8 cellular contexts compared by ENCODE assay signal in genomic region chr7:25124485-25125136, GRCh38. TPM values are rescaled to one million over a fixed set of nuclear protein-coding genes. Genes with fewer than 3 reads are reported as not detected.
DNase-seq lines count a peak whose midpoint lies in the region; ATAC-seq and TF ChIP-seq lines count a peak whose summit lies in the region.

No MANE protein-coding gene starts in this region.

- intact Hi-C loops in Caco-2 (cut with micrococcal nuclease; ENCODE audit: unreplicated experiment) (loop anchor here (1.0 to 10.0 kb wide), 3 partner anchors 20 to 730 kb away; no protein-coding TSS in a partner anchor), aorta (cut with DNase I) (loop anchor here in 1 of 2 donors (5.0 kb wide), 1 partner anchor 53 kb away; no protein-coding TSS in a partner anchor)
- intact Hi-C loops in naive thymus-derived CD4-positive, alpha-beta T cell (cut with micrococcal nuclease): loop anchor here (1.0 to 10.0 kb wide), 19 partner anchors 36 to 1942 kb away; partner anchors contain the start of genes CCDC126 (in 2 of the 2), OSBPL3 (in 2 of the 2), PALS2 (in 2 of the 2) and CBX3 (in 1 of the 2)

- H3K27ac Mint-ChIP-seq in Caco-2 (ENCODE audit: unreplicated experiment): peak overlapping the region; percentile 96
- H3K27ac Mint-ChIP-seq in effector memory CD8-positive, alpha-beta T cell: peak overlapping the region; percentile 95 to 99
- peak overlapping the region; percentile 98 to 100 (median 100) for H3K27ac Mint-ChIP-seq in naive thymus-derived CD4-positive, alpha-beta T cell

- CTCF ChIA-PET in Caco-2 (lab: Charles Lee): interaction anchor here (0.6 to 1.5 kb wide), 4 partner anchors 31 to 312 kb away, joined by 3 to 11 read pairs (median 7); no protein-coding TSS in a partner anchor
- CTCF ChIA-PET in naive thymus-derived CD4-positive, alpha-beta T cell (lab: Charles Lee): interaction anchor here (0.8 to 1.1 kb wide), 3 partner anchors 9 to 313 kb away, joined by 3 read pairs; no protein-coding TSS in a partner anchor

- no peaks in the 10 kb centered on the region for H3K9me3 Mint-ChIP-seq in Caco-2 (ENCODE audit: unreplicated experiment)
- H3K9me3 Mint-ChIP-seq in effector memory CD8-positive, alpha-beta T cell: no peaks in the 10 kb centered on the region
- peaks cover 0 to 6% (median 0%) of the 10 kb centered on the region in 11 donors for H3K9me3 Mint-ChIP-seq in naive thymus-derived CD4-positive, alpha-beta T cell

- H3K4me1 ChIP-seq in Caco-2 (peaks cover 16% of the 10 kb centered on the region; the same call in 1 of the 2 replicates), aorta (ENCODE audit: control insufficient read depth in 1 of 2, insufficient read depth in 2 of 2, low read length in 2 of 2) (no peaks in the 10 kb centered on the region)
- H3K4me1 ChIP-seq in naive thymus-derived CD4-positive, alpha-beta T cell (ENCODE audit: control insufficient read depth in 2 of 2, insufficient read depth in 2 of 2, low read length in 2 of 2): peaks cover 7 to 13% of the 10 kb centered on the region in 2 donors

- TF ChIP-seq CTCF in Caco-2 (IDR thresholded peaks at IDR 0.05; ENCODE audit: insufficient read depth in 1 of 2, low read depth in 1 of 2, low read length in 1 of 2, severe bottlenecking in 1 of 2, unreplicated experiment in 1 of 2): no peak
- TF ChIP-seq CTCF in VCaP (conservative IDR thresholded peaks at IDR 0.05): no peak

- peak overlapping the region; percentile 88 for H3K4me3 Mint-ChIP-seq in Caco-2 (ENCODE audit: unreplicated experiment)
- peak overlapping the region; percentile 94 to 98 for H3K4me3 Mint-ChIP-seq in effector memory CD8-positive, alpha-beta T cell
- peak overlapping the region; percentile 88 to 100 (median 100) for H3K4me3 Mint-ChIP-seq in naive thymus-derived CD4-positive, alpha-beta T cell

- peaks cover 19% of the 10 kb centered on the region for H3K4me1 Mint-ChIP-seq in Caco-2 (ENCODE audit: low read depth, unreplicated experiment)
- peaks cover 17 to 22% of the 10 kb centered on the region in 2 donors for H3K4me1 Mint-ChIP-seq in effector memory CD8-positive, alpha-beta T cell (ENCODE audit: low read depth in 2 of 2)
- H3K4me1 Mint-ChIP-seq in naive thymus-derived CD4-positive, alpha-beta T cell: peaks cover 15 to 40% (median 23%) of the 10 kb centered on the region in 7 donors

- DNase-seq in Caco-2: peak in 1 of 2 experiments; percentile 29
- DNase-seq in effector memory CD8-positive, alpha-beta T cell: peak; percentile 4 to 16 (median 8)
- DNase-seq in naive thymus-derived CD4-positive, alpha-beta T cell: peak in 6 of 9 donors; percentile 3 to 38 (median 17)
- DNase-seq in aorta: no peak
- no peak for DNase-seq in DMS153 (lab: John Stamatoyannopoulos, UW)

- peak overlapping the region; percentile 77 for H3K4me3 ChIP-seq in Caco-2 (ENCODE audit: low read depth, low read length)
- H3K4me3 ChIP-seq in naive thymus-derived CD4-positive, alpha-beta T cell (ENCODE audit: low read length): peak overlapping the region; percentile 74
- peak overlapping the region; percentile 67 to 71 for H3K4me3 ChIP-seq in aorta (ENCODE audit: low read length in 2 of 2)

- H3K27ac ChIP-seq in VCaP: peak overlapping the region; percentile 88
- H3K27ac ChIP-seq in naive thymus-derived CD4-positive, alpha-beta T cell (ENCODE audit: low read depth, low read length): peak overlapping the region; percentile 93
- H3K27ac ChIP-seq in aorta (ENCODE audit: low read depth in 1 of 2, low read length in 2 of 2): peak overlapping the region; percentile 49 to 76

- H3K36me3 ChIP-seq in Caco-2 (ENCODE audit: control insufficient read depth, insufficient read depth, low read length) (peaks cover 3% of the 10 kb centered on the region), aorta (ENCODE audit: control insufficient read depth in 1 of 2, insufficient read depth in 2 of 2, low read length in 1 of 2) (peaks cover 0 to 3% of the 10 kb centered on the region in 2 donors)
- peaks cover 3 to 25% (median 9%) of the 10 kb centered on the region in 3 experiments for H3K36me3 ChIP-seq in naive thymus-derived CD4-positive, alpha-beta T cell (ENCODE audit: control insufficient read depth in 2 of 3, insufficient read depth in 3 of 3, low read length in 3 of 3)

- H3K27me3 Mint-ChIP-seq in Caco-2 (ENCODE audit: insufficient read depth, unreplicated experiment): no peaks in the 10 kb centered on the region
- H3K27me3 Mint-ChIP-seq in effector memory CD8-positive, alpha-beta T cell: no peaks in the 10 kb centered on the region
- peaks cover 0 to 5% (median 0%) of the 10 kb centered on the region in 5 donors for H3K27me3 Mint-ChIP-seq in naive thymus-derived CD4-positive, alpha-beta T cell

- WGBS in aorta, 2 donors: 0% methylated on average over 30 to 31 of the region's 31 CpGs

- no peaks in the 10 kb centered on the region for H3K9me3 ChIP-seq in Caco-2
- no peaks in the 10 kb centered on the region for H3K9me3 ChIP-seq in naive thymus-derived CD4-positive, alpha-beta T cell (ENCODE audit: control insufficient read depth in 2 of 3, low read length in 3 of 3)
- H3K9me3 ChIP-seq in aorta (ENCODE audit: control insufficient read depth, low read length): no peaks in the 10 kb centered on the region

- no peaks in the 10 kb centered on the region for H3K27me3 ChIP-seq in Caco-2 (replicated peaks; ENCODE audit: control insufficient read depth, insufficient read depth, low read length)
- H3K27me3 ChIP-seq in naive thymus-derived CD4-positive, alpha-beta T cell (ENCODE audit: control insufficient read depth in 2 of 2, insufficient read depth in 2 of 2, low read length in 2 of 2): no peaks in the 10 kb centered on the region
- no peaks in the 10 kb centered on the region for H3K27me3 ChIP-seq in aorta (ENCODE audit: control insufficient read depth in 1 of 2, insufficient read depth in 2 of 2, low read length in 1 of 2)

- no TSS peak for BruUV-seq in Caco-2 (replicated peaks; lab: Mats Ljungman, UMichigan)

- POLR2A ChIA-PET in Caco-2 (lab: Charles Lee): interaction anchor here (0.7 to 1.8 kb wide), 13 partner anchors 24 to 315 kb away, joined by 3 to 7 read pairs (median 3); a partner anchor contains a TSS
- POLR2A ChIA-PET in naive thymus-derived CD4-positive, alpha-beta T cell (lab: Charles Lee): interaction anchor here (0.8 to 2.4 kb wide), 7 partner anchors 10 to 550 kb away, joined by 3 to 13 read pairs (median 4); a partner anchor contains a TSS

- peak; percentile 8 for ATAC-seq in HG02884 (IDR thresholded peaks at IDR 0.05; ENCODE audit: unreplicated experiment)
- ATAC-seq in effector memory CD8-positive, alpha-beta T cell (replicated peaks): no peak
- ATAC-seq in naive thymus-derived CD4-positive, alpha-beta T cell: no peak
- peak; percentile 43 for ATAC-seq in aorta (ENCODE audit: low FRiP score)
- no peak for ATAC-seq in HG03520 (IDR thresholded peaks at IDR 0.05; ENCODE audit: unreplicated experiment)

- H3K36me3 Mint-ChIP-seq in Caco-2 (ENCODE audit: insufficient read depth, unreplicated experiment): peaks cover 62% of the 10 kb centered on the region
- H3K36me3 Mint-ChIP-seq in effector memory CD8-positive, alpha-beta T cell (ENCODE audit: insufficient read depth): peaks cover 53% of the 10 kb centered on the region
- H3K36me3 Mint-ChIP-seq in naive thymus-derived CD4-positive, alpha-beta T cell: peaks cover 3 to 29% (median 15%) of the 10 kb centered on the region in 5 donors

RNA-seq across cellular contexts. Expression of gene CYCS, which starts 0.4 kb away (rescaled TPM):
- total RNA-seq in Caco-2 (2022): 156 and 177 TPM in 2 replicates
- 100 to 1,000 TPM in 3 of 5 experiments, 10 to 100 TPM in 2; 40.4 to 130 (median 114) TPM for total RNA-seq in naive thymus-derived CD4-positive, alpha-beta T cell
- polyA plus RNA-seq in naive thymus-derived CD4-positive, alpha-beta T cell: 100 to 1,000 TPM in 1 of 2 donors, 10 to 100 TPM in 1; 68.1 to 115 TPM
- total RNA-seq in aorta: 10 to 100 TPM; 36.3 to 63.8 TPM
- 100 to 1,000 TPM in 1 of 2 donors, 10 to 100 TPM in 1; 29.0 to 107 TPM for polyA plus RNA-seq in aorta

Comparison
In these comparisons a context has a peak if more than half of its experiments do, and no peak if none do; other contexts are left out.
1. DNase-seq: peak in effector memory CD8-positive, alpha-beta T cell (3 of 3) and naive thymus-derived CD4-positive, alpha-beta T cell (6 of 9); none in aorta (0 of 2) and DMS153 (single experiment).
2. ATAC-seq: peak in HG02884 (single experiment) and aorta (single experiment); none in effector memory CD8-positive, alpha-beta T cell (single experiment), naive thymus-derived CD4-positive, alpha-beta T cell (single experiment) and HG03520 (single experiment).
3. Peak in every context shown above with its lines, with median percentiles within 50 percentile points of each other: H3K4me3 ChIP-seq, H3K27ac Mint-ChIP-seq, H3K4me3 Mint-ChIP-seq and H3K27ac ChIP-seq.